8 cellular contexts compared by ENCODE assay signal in genomic region chr10:67790534-67791408, GRCh38. TPM values are rescaled to one million over a fixed set of nuclear protein-coding genes. Genes with fewer than 3 reads are reported as not detected.
DNase-seq lines count a peak whose midpoint lies in the region; ATAC-seq, FAIRE-seq and TF ChIP-seq lines count a peak whose summit lies in the region.

No MANE protein-coding gene starts in this region.

- intact Hi-C loops in esophagus muscularis mucosa (cut with DNase I): no loop called here

- H3K36me3 ChIP-seq in bronchial epithelial cell (ENCODE audit: control insufficient read depth, insufficient read depth, low read length) (no peaks in the 10 kb centered on the region), esophagus muscularis mucosa (no peaks in the 10 kb centered on the region)

- H3K4me1 ChIP-seq in A549 (peaks cover 41% of the 10 kb centered on the region), esophagus muscularis mucosa (no peaks in the 10 kb centered on the region)

- no peak for TF ChIP-seq POLR2A in A549 (IDR thresholded peaks at IDR 0.05; ENCODE audit: low read length)
- no peak for TF ChIP-seq POLR2A in esophagus muscularis mucosa (IDR thresholded peaks at IDR 0.05; ENCODE audit: low read depth)

- H3K4me3 ChIP-seq in A549: no peak overlapping the region
- no peak overlapping the region for H3K4me3 ChIP-seq in bronchial epithelial cell (ENCODE audit: low read depth, low read length)
- no peak overlapping the region for H3K4me3 ChIP-seq in esophagus muscularis mucosa

- FAIRE-seq in A549 (lab: Jason Lieb, UNC) (no peak), bronchial epithelial cell (lab: Jason Lieb, UNC) (peak; percentile 32)

- H3K27me3 ChIP-seq in bronchial epithelial cell (ENCODE audit: control insufficient read depth, insufficient read depth, low read length): no peaks in the 10 kb centered on the region
- H3K27me3 ChIP-seq in esophagus muscularis mucosa: no peaks in the 10 kb centered on the region

- H3K4me2 ChIP-seq in A549: peak overlapping the region; percentile 32

- CTCF ChIA-PET in A549 (lab: Yijun Ruan, JAX): interaction anchor here (0.7 to 3.8 kb wide), 4 partner anchors 12 to 511 kb away, joined by 3 to 49 read pairs (median 8); partner anchors contain the start of gene SIRT1

- ATAC-seq in A549 (no peak), GM19452 (IDR thresholded peaks at IDR 0.05; ENCODE audit: unreplicated experiment) (peak; percentile 76)

- TF ChIP-seq CTCF in A549 (IDR thresholded peaks at IDR 0.05): no peak
- no peak for TF ChIP-seq CTCF in bronchial epithelial cell (IDR thresholded peaks at IDR 0.05; ENCODE audit: insufficient read depth, low read length, severe bottlenecking)
- TF ChIP-seq CTCF in esophagus muscularis mucosa (IDR thresholded peaks at IDR 0.05): no peak

- TF ChIP-seq EP300 in A549 (IDR thresholded peaks at IDR 0.05) (no peak), esophagus muscularis mucosa (IDR thresholded peaks at IDR 0.05) (no peak)

- no peak for TF ChIP-seq RAD21 in A549 (conservative IDR thresholded peaks at IDR 0.05 in 1 of 2, IDR thresholded peaks at IDR 0.05 in 1 of 2)

- DNase-seq in A549 (ENCODE audit: low read depth in 1 of 2, low spot score in 1 of 2) (peak in 1 of 2 experiments; percentile 55), NCI-H69 (lab: John Stamatoyannopoulos, UW) (peak; percentile 50), bronchial epithelial cell (ENCODE audit: low read depth) (peak; percentile 58), putamen (ENCODE audit: low spot score) (no peak), esophagus muscularis mucosa (ENCODE audit: extremely low spot score) (no peak), inferior parietal cortex (ENCODE audit: extremely low spot score) (no peak), DMS79 (lab: John Stamatoyannopoulos, UW) (no peak)

- 59% methylated on average over 6 of the region's 6 CpGs for WGBS in A549 (ENCODE audit: missing lambda C conversion rate)
- 84% methylated on average over 6 of the region's 6 CpGs for WGBS in esophagus muscularis mucosa

- H3K9me3 ChIP-seq in A549: no peaks in the 10 kb centered on the region
- H3K9me3 ChIP-seq in esophagus muscularis mucosa: no peaks in the 10 kb centered on the region

- H3K27ac ChIP-seq in A549 (peak overlapping the region; percentile 67 to 81), esophagus muscularis mucosa (replicated peaks in 1 of 4) (no peak overlapping the region)

- POLR2A ChIA-PET in A549 (lab: Yijun Ruan, JAX): no interaction called here

TF ChIP-seq in A549, 52 proteins besides CTCF, POLR2A, EP300 and RAD21:
- no peak for TF ChIP-seq HOXB5 (CRISPR knock-in tag; IDR thresholded peaks at IDR 0.05)
- TF ChIP-seq EHMT2 (IDR thresholded peaks at IDR 0.05; ENCODE audit: low read depth): no peak
- no peak for TF ChIP-seq USF2 (IDR thresholded peaks at IDR 0.05)
- no peak for TF ChIP-seq RARB (CRISPR knock-in tag; IDR thresholded peaks at IDR 0.05)
- no peak for TF ChIP-seq CHD4 (IDR thresholded peaks at IDR 0.05; ENCODE audit: borderline replicate concordance)
- no peak for TF ChIP-seq POLR2AphosphoS2 (conservative IDR thresholded peaks at IDR 0.05; ENCODE audit: low read length)
- no peak for TF ChIP-seq HOXA7 (CRISPR knock-in tag; IDR thresholded peaks at IDR 0.05)
- TF ChIP-seq HEYL (CRISPR knock-in tag; IDR thresholded peaks at IDR 0.05): no peak
- no peak for TF ChIP-seq TP53 (CRISPR knock-in tag; IDR thresholded peaks at IDR 0.05)
- TF ChIP-seq ZC3H11A (IDR thresholded peaks at IDR 0.05): no peak
- TF ChIP-seq NR3C1 (IDR thresholded peaks at IDR 0.05): no peak
- TF ChIP-seq FOSL2 (IDR thresholded peaks at IDR 0.05): no peak
- 0 out of 2 replicates have a peak, but pooled peaks have one; percentile 7 for TF ChIP-seq FOSL2 (CRISPR knock-in tag; IDR thresholded peaks at IDR 0.05)
- no peak for TF ChIP-seq SREBF2 (IDR thresholded peaks at IDR 0.05)
- TF ChIP-seq CEBPB (IDR thresholded peaks at IDR 0.05): peak; percentile 67 to 75

RNA-seq across cellular contexts. Expression of gene DNAJC12, which starts 47.2 kb away (rescaled TPM):
- 80.0 and 87.9 TPM in 2 replicates for polyA plus RNA-seq in A549 (2011; rRNA removed)
- 15.4 and 15.5 TPM in 2 replicates for polyA plus RNA-seq in A549 (2012; cell fraction: cytosol; rRNA removed)
- 3.5 and 7.5 TPM in 2 replicates for polyA plus RNA-seq in A549 (2012; cell fraction: nucleus; rRNA removed)
- polyA plus RNA-seq in A549 (2017; fragmentation: RNase III; extraction: RNeasy Plus Mini Kit Qiagen cat#74134 plus additional on column Dnase treatment): 13.1 to 19.8 TPM (median 19.1 TPM) in 3 replicates
- 5.2 and 5.8 TPM in 2 replicates for polyA minus RNA-seq in A549 (2011; rRNA and poly(A)+ RNA removed)
- 0.26 TPM in 1 of 2 replicates, not detected in the other for total RNA-seq in bronchial epithelial cell
- 1 to 10 TPM; 4.1 to 7.6 (median 6.5) TPM for total RNA-seq in esophagus muscularis mucosa

Comparison
In these comparisons a context has a peak if more than half of its experiments do, and no peak if none do; other contexts are left out.
1. DNase-seq: peak in NCI-H69 (single experiment) and bronchial epithelial cell (single experiment); none in putamen (single experiment), esophagus muscularis mucosa (single experiment), inferior parietal cortex (single experiment) and DMS79 (single experiment).
2. H3K27ac ChIP-seq: peak in A549 (2 of 2); none in esophagus muscularis mucosa (0 of 4).